1 cellular context compared by ENCODE assay signal in genomic region chr20:31811796-31812728, GRCh38.
TF ChIP-seq lines count a peak whose summit lies in the region.

No MANE protein-coding gene starts in this region.

TF ChIP-seq in IMR-90, 13 proteins besides CTCF, POLR2A, EP300 and RAD21:
- TF ChIP-seq ELK1 (IDR thresholded peaks at IDR 0.05; ENCODE audit: borderline replicate concordance, low read depth, low read length) (no peak), MAFK (IDR thresholded peaks at IDR 0.05; ENCODE audit: low read depth, low read length) (no peak), USF2 (IDR thresholded peaks at IDR 0.05; ENCODE audit: low read depth, low read length) (no peak), MAZ (IDR thresholded peaks at IDR 0.05; ENCODE audit: borderline replicate concordance, low read depth, low read length) (no peak; the same call in 1 of the 2 replicates), NFE2L2 (IDR thresholded peaks at IDR 0.05; ENCODE audit: low read depth, low read length) (no peak), RCOR1 (IDR thresholded peaks at IDR 0.05; ENCODE audit: insufficient replicate concordance, low read length) (peak; percentile 69)
TF ChIP-seq in IMR-90: peak in this region for 1.
